In genomic region chr9:97237311-97237786, GRCh38 we compare ENCODE assay signal across 1 cellular context.
TF ChIP-seq lines count a peak whose summit lies in the region.

No MANE protein-coding gene starts in this region.

TF ChIP-seq in K562, 482 proteins besides CTCF, POLR2A, EP300 and RAD21 (continued from another document):
- no peak for TF ChIP-seq ATF1 (CRISPR knock-in tag; IDR thresholded peaks at IDR 0.05)
- no peak for TF ChIP-seq ATF1 (tag; IDR thresholded peaks at IDR 0.05)
- peak; percentile 60; the same call in 1 of the 2 replicates for TF ChIP-seq ZC3H11A (IDR thresholded peaks at IDR 0.05; ENCODE audit: low read depth, low read length)
- TF ChIP-seq NFXL1 (CRISPR knock-in tag; IDR thresholded peaks at IDR 0.05), result no peak
- TF ChIP-seq FOXK2 (conservative IDR thresholded peaks at IDR 0.05 in 1 of 2, IDR thresholded peaks at IDR 0.05 in 1 of 2; ENCODE audit: low read depth in 2 of 2), result no peak
- no peak for TF ChIP-seq EWSR1 (IDR thresholded peaks at IDR 0.05; ENCODE audit: borderline replicate concordance, low read depth, partially characterized antibody)
- 0 out of 4 replicates have a peak, but pooled peaks of 1 of the 2 experiments have one; percentile 9 for TF ChIP-seq RCOR1 (IDR thresholded peaks at IDR 0.05; ENCODE audit: borderline replicate concordance in 1 of 2, low read depth in 2 of 2, low read length in 2 of 2)
- TF ChIP-seq SRSF3 (IDR thresholded peaks at IDR 0.05; ENCODE audit: insufficient read depth, low read length), result no peak
- peak; percentile 63 for TF ChIP-seq KDM5B (IDR thresholded peaks at IDR 0.05; ENCODE audit: insufficient replicate concordance, low read depth, low read length)
- no peak for TF ChIP-seq GATAD2B (IDR thresholded peaks at IDR 0.05; ENCODE audit: borderline replicate concordance)
- TF ChIP-seq PATZ1 (CRISPR knock-in tag; IDR thresholded peaks at IDR 0.05; ENCODE audit: borderline replicate concordance), result no peak
- TF ChIP-seq GTF2E2 (tag; IDR thresholded peaks at IDR 0.05), result 0 out of 2 replicates have a peak, but pooled peaks have one; percentile 20
- TF ChIP-seq NR2C2 (CRISPR knock-in tag; IDR thresholded peaks at IDR 0.05), result no peak
- peak; percentile 93 for TF ChIP-seq NR2C2 (tag; IDR thresholded peaks at IDR 0.05)
- TF ChIP-seq YY1 (IDR thresholded peaks at IDR 0.05; ENCODE audit: borderline replicate concordance in 1 of 3, control insufficient read depth in 1 of 3, extremely low read depth in 1 of 3, insufficient read depth in 3 of 3, insufficient read length in 1 of 3, insufficient replicate concordance in 2 of 3, low read depth in 1 of 3, low read length in 2 of 3), result peak in 1 of 3 experiments; percentile 75
- TF ChIP-seq TAF1 (IDR thresholded peaks at IDR 0.05; ENCODE audit: control insufficient read depth, extremely low read depth, insufficient read depth, low read length, severe bottlenecking), result peak; percentile 33
- TF ChIP-seq ZNF277 (CRISPR knock-in tag; IDR thresholded peaks at IDR 0.05; ENCODE audit: borderline replicate concordance), result no peak
- TF ChIP-seq, protein P1, sequence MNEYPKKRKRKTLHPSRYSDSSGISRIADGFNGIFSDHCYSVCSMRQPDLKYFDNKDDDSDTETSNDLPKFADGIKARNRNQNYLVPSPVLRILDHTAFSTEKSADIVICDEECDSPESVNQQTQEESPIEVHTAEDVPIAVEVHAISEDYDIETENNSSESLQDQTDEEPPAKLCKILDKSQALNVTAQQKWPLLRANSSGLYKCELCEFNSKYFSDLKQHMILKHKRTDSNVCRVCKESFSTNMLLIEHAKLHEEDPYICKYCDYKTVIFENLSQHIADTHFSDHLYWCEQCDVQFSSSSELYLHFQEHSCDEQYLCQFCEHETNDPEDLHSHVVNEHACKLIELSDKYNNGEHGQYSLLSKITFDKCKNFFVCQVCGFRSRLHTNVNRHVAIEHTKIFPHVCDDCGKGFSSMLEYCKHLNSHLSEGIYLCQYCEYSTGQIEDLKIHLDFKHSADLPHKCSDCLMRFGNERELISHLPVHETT (CRISPR knock-in tag; conservative IDR thresholded peaks at IDR 0.05 in 1 of 2, IDR thresholded peaks at IDR 0.05 in 1 of 2), result no peak
- TF ChIP-seq U2AF2 (optimal IDR thresholded peaks at IDR 0.05; ENCODE audit: low read depth, low read length), result no peak
- TF ChIP-seq TSC22D4 (tag; IDR thresholded peaks at IDR 0.05), result no peak
- 0 out of 4 replicates have a peak, but pooled peaks of 1 of the 2 experiments have one; percentile 36 for TF ChIP-seq MAZ (CRISPR knock-in tag; conservative IDR thresholded peaks at IDR 0.05 in 1 of 2, IDR thresholded peaks at IDR 0.05 in 1 of 2)
- TF ChIP-seq FOXA1 (IDR thresholded peaks at IDR 0.05; ENCODE audit: borderline replicate concordance), result no peak
- TF ChIP-seq CBX8 (IDR thresholded peaks at IDR 0.05; ENCODE audit: borderline replicate concordance, extremely low read depth, low read depth, low read length, poor library complexity, severe bottlenecking), result no peak
- TF ChIP-seq NEUROD1 (IDR thresholded peaks at IDR 0.05; ENCODE audit: borderline replicate concordance, low read depth, low read length, partially characterized antibody), result no peak
- TF ChIP-seq ATF4 (CRISPR knock-in tag; IDR thresholded peaks at IDR 0.05), result 0 out of 2 replicates have a peak, but pooled peaks have one; percentile 10
- TF ChIP-seq CCNT2 (IDR thresholded peaks at IDR 0.05; ENCODE audit: borderline replicate concordance, extremely low read depth, insufficient read length, low read depth, low read length), result no peak
- TF ChIP-seq ETV1 (tag; conservative IDR thresholded peaks at IDR 0.05; ENCODE audit: low read depth), result no peak
- TF ChIP-seq CBFB (CRISPR knock-in tag; IDR thresholded peaks at IDR 0.05), result no peak
- no peak for TF ChIP-seq CHAMP1 (IDR thresholded peaks at IDR 0.05)
